In the genomic region with DNA sequence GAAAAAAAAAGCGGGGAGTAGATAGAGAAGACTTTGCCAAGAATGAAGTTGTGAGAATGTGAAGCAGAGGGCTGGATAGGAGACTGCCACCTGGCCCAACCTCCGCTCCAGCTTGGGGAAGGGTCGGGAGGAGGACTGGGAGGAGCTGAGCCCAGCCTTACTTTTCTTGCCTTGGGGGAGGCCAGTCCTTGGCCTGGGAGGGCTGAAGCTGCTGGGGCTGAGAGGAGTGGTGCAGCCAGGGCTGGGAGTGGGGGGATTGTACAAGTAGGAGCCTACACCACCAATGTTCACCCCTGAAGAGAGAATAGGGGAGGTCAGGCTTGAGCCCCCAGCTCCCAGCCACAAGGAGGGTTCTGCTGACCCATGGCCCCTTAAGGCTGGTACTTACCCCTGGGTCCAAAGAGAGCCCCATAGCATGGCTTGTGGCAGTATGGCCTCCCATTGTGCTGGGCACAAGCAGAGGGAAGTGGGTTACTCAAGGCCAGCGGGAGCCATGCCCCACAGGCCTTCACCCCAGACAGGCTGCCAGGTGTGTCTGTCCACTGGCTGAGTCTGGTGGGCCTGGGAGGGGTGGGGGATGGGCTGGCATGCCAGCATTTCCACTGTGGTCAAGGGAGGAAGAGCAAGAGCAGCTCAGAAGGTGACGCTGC, we compare ENCODE assay signal across 17 cellular contexts. TPM values are rescaled to one million over a fixed set of nuclear protein-coding genes. Genes with fewer than 3 reads are reported as not detected.
DNase-seq lines count a peak whose midpoint lies in the region; ATAC-seq and TF ChIP-seq lines count a peak whose summit lies in the region.
"Had no signal": no experiment of that assay in that cellular context is flagged by ENCODE, and none has a peak within 500 bp of the region (broad histone marks: within the 10 kb centered on the region; RNA-seq: fewer than 3 reads in every experiment).

No MANE protein-coding gene starts in this region.

- H3K27ac ChIP-seq in left ventricle myocardium inferior (replicated peaks) (peak overlapping the region; percentile 77), right cardiac atrium (ENCODE audit: low read length) (no peak overlapping the region), liver (ENCODE audit: low read depth in 1 of 2, low read length in 2 of 2) (peak overlapping the region; percentile 60 to 61)
- H3K27ac ChIP-seq: cardiac muscle cell had no signal

- peaks cover 25% of the 10 kb centered on the region for H3K4me1 ChIP-seq in left ventricle myocardium inferior
- H3K4me1 ChIP-seq in right cardiac atrium (ENCODE audit: control insufficient read depth, insufficient read depth, low read length), result peaks cover 4% of the 10 kb centered on the region
- peaks cover 5 to 30% (median 17%) of the 10 kb centered on the region in 4 donors for H3K4me1 ChIP-seq in liver (ENCODE audit: control insufficient read depth in 4 of 4, insufficient read depth in 4 of 4, low read length in 3 of 4)
- H3K4me1 ChIP-seq: Caco-2 had no signal

- no peak overlapping the region for H3K9ac ChIP-seq in liver (ENCODE audit: low read depth in 1 of 2, low read length in 2 of 2)

- no peak for ATAC-seq in right cardiac atrium
- ATAC-seq in T-cell (replicated peaks in 1 of 4), result no peak
- ATAC-seq in HG03565 (IDR thresholded peaks at IDR 0.05; ENCODE audit: unreplicated experiment), result no peak

- DNase-seq in left ventricle myocardium inferior (no peak), right cardiac atrium (no peak), T-cell (no peak), GDM1 (lab: John Stamatoyannopoulos, UW) (no peak), cortex of kidney (lab: John Stamatoyannopoulos, UW) (no peak), posterior cingulate gyrus (no peak)
- DNase-seq: Caco-2; NCI-H1694 treated with DMSO at 0.1 percent for 48 hours; NK-92 treated with Interleukin-12 subunit alpha and Interleukin-12 subunit beta, amount 100 ng/mL, for 24 hours; Right ventricle myocardium superior; T1000 had no signal

- H3K4me3 Mint-ChIP-seq in T-cell, result peak overlapping the region in 2 of 3 donors; percentile 41 to 53

- TF ChIP-seq RAD21 in liver (IDR thresholded peaks at IDR 0.05), result no peak

- H3K36me3 Mint-ChIP-seq in T-cell, result no peaks in the 10 kb centered on the region

- H3K9me3 Mint-ChIP-seq in T-cell, result no peaks in the 10 kb centered on the region

- H3K4me1 Mint-ChIP-seq in T-cell, result peaks cover 10 to 16% (median 13%) of the 10 kb centered on the region in 3 donors

- 88% methylated on average over 5 of the region's 5 CpGs for WGBS in right cardiac atrium
- 44% methylated on average over 5 of the region's 5 CpGs for WGBS in liver

- peaks cover 0 to 2% of the 10 kb centered on the region in 2 donors for H3K27me3 Mint-ChIP-seq in T-cell
- H3K27me3 Mint-ChIP-seq: activated CD4-positive, alpha-beta T cell treated with anti-CD3 and anti-CD28 coated beads for 36 hours had no signal

- no peaks in the 10 kb centered on the region for H3K36me3 ChIP-seq in left ventricle myocardium inferior
- H3K36me3 ChIP-seq in liver (ENCODE audit: control insufficient read depth in 4 of 4, insufficient read depth in 3 of 4, low read depth in 1 of 4, low read length in 3 of 4), result peaks cover 0 to 14% (median 6%) of the 10 kb centered on the region in 4 donors
- H3K36me3 ChIP-seq: cardiac muscle cell had no signal

- CTCF ChIA-PET in T-cell (lab: Charles Lee), result interaction anchor here in 1 of 2 donors (0.6 to 1.4 kb wide), 5 partner anchors 26 to 199 kb away, joined by 3 to 12 read pairs (median 6); a partner anchor contains a TSS

- H3K27me3 ChIP-seq in left ventricle myocardium inferior (ENCODE audit: low read depth) (no peaks in the 10 kb centered on the region), right cardiac atrium (ENCODE audit: control insufficient read depth, insufficient read depth) (no peaks in the 10 kb centered on the region), liver (ENCODE audit: control insufficient read depth in 4 of 4, insufficient read depth in 4 of 4, low read length in 3 of 4) (no peaks in the 10 kb centered on the region)

- H3K9me3 ChIP-seq in left ventricle myocardium inferior (replicated peaks), result no peaks in the 10 kb centered on the region
- no peaks in the 10 kb centered on the region for H3K9me3 ChIP-seq in right cardiac atrium (ENCODE audit: control insufficient read depth, low read length)
- H3K9me3 ChIP-seq in liver (ENCODE audit: control insufficient read depth in 4 of 4, low read length in 3 of 4), result no peaks in the 10 kb centered on the region
- H3K9me3 ChIP-seq: Caco-2 had no signal

- peak overlapping the region; percentile 69 for H3K4me3 ChIP-seq in left ventricle myocardium inferior
- H3K4me3 ChIP-seq in right cardiac atrium (ENCODE audit: low read length), result no peak overlapping the region
- H3K4me3 ChIP-seq in liver (ENCODE audit: low read depth in 1 of 3, low read length in 3 of 3), result peak overlapping the region in 1 of 3 donors; percentile 7

- intact Hi-C loops in left ventricle myocardium inferior (cut with micrococcal nuclease) (no loop called here), right cardiac atrium (cut with DNase I) (no loop called here), posterior cingulate gyrus (cut with DNase I) (no loop called here)

- H3K27ac Mint-ChIP-seq in T-cell, result peak overlapping the region in 1 of 2 donors; percentile 21
- H3K27ac Mint-ChIP-seq: activated CD4-positive, alpha-beta T cell treated with anti-CD3 and anti-CD28 coated beads for 36 hours had no signal

- POLR2A ChIA-PET in T-cell (lab: Charles Lee), result interaction anchor here in 1 of 2 donors (0.6 kb wide), 1 partner anchor 11 kb away, joined by 3 read pairs; no protein-coding TSS in a partner anchor

- no peak for TF ChIP-seq CTCF in left ventricle myocardium inferior (IDR thresholded peaks at IDR 0.05; ENCODE audit: borderline replicate concordance)
- TF ChIP-seq CTCF in liver (IDR thresholded peaks at IDR 0.05; ENCODE audit: low read depth, low read length, missing input control), result no peak

TF ChIP-seq in liver, 16 proteins besides CTCF, POLR2A, EP300 and RAD21 (continues in another document):
- TF ChIP-seq, protein P1, sequence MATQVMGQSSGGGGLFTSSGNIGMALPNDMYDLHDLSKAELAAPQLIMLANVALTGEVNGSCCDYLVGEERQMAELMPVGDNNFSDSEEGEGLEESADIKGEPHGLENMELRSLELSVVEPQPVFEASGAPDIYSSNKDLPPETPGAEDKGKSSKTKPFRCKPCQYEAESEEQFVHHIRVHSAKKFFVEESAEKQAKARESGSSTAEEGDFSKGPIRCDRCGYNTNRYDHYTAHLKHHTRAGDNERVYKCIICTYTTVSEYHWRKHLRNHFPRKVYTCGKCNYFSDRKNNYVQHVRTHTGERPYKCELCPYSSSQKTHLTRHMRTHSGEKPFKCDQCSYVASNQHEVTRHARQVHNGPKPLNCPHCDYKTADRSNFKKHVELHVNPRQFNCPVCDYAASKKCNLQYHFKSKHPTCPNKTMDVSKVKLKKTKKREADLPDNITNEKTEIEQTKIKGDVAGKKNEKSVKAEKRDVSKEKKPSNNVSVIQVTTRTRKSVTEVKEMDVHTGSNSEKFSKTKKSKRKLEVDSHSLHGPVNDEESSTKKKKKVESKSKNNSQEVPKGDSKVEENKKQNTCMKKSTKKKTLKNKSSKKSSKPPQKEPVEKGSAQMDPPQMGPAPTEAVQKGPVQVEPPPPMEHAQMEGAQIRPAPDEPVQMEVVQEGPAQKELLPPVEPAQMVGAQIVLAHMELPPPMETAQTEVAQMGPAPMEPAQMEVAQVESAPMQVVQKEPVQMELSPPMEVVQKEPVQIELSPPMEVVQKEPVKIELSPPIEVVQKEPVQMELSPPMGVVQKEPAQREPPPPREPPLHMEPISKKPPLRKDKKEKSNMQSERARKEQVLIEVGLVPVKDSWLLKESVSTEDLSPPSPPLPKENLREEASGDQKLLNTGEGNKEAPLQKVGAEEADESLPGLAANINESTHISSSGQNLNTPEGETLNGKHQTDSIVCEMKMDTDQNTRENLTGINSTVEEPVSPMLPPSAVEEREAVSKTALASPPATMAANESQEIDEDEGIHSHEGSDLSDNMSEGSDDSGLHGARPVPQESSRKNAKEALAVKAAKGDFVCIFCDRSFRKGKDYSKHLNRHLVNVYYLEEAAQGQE (IDR thresholded peaks at IDR 0.05), result no peak
- TF ChIP-seq, protein P2, sequence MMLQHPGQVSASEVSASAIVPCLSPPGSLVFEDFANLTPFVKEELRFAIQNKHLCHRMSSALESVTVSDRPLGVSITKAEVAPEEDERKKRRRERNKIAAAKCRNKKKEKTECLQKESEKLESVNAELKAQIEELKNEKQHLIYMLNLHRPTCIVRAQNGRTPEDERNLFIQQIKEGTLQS (IDR thresholded peaks at IDR 0.05), result peak; percentile 35
- TF ChIP-seq NR2F2 (IDR thresholded peaks at IDR 0.05), result no peak
- TF ChIP-seq JUND (IDR thresholded peaks at IDR 0.05), result no peak
- TF ChIP-seq, protein P3, sequence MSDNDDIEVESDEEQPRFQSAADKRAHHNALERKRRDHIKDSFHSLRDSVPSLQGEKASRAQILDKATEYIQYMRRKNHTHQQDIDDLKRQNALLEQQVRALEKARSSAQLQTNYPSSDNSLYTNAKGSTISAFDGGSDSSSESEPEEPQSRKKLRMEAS (IDR thresholded peaks at IDR 0.05), result peak; percentile 25
- TF ChIP-seq HNF4A (conservative IDR thresholded peaks at IDR 0.05), result peak; percentile 76 to 84
- TF ChIP-seq GABPA (IDR thresholded peaks at IDR 0.05 in 1 of 2, conservative IDR thresholded peaks at IDR 0.05 in 1 of 2), result no peak
- TF ChIP-seq TAF1 (conservative IDR thresholded peaks at IDR 0.05), result peak; percentile 14
- peak; percentile 62 for TF ChIP-seq SP1 (IDR thresholded peaks at IDR 0.05)
- peak; percentile 53 for TF ChIP-seq YY1 (IDR thresholded peaks at IDR 0.05)
- peak; percentile 93 to 97 for TF ChIP-seq RXRA (IDR thresholded peaks at IDR 0.05)
- peak; percentile 68 for TF ChIP-seq HNF4G (IDR thresholded peaks at IDR 0.05)
- TF ChIP-seq FOXA2 (IDR thresholded peaks at IDR 0.05), result no peak
- TF ChIP-seq FOXA1 (IDR thresholded peaks at IDR 0.05), result no peak
- no peak for TF ChIP-seq EGR1 (IDR thresholded peaks at IDR 0.05; ENCODE audit: low read depth in 2 of 2)

RNA-seq across cellular contexts. Expression of a gene that starts 1.1 kb away (rescaled TPM):
- total RNA-seq in left ventricle myocardium inferior, result 42.3 TPM
- total RNA-seq in right cardiac atrium, result 1 to 10 TPM; 1.5 to 3.4 (median 2.7) TPM
- polyA plus RNA-seq in right cardiac atrium, result 2.6 TPM
- total RNA-seq in T-cell, result 1 to 10 TPM; 1.3 to 4.2 (median 2.8) TPM
- 1 to 10 TPM; 1.1 to 1.6 TPM for total RNA-seq in liver
- polyA plus RNA-seq in liver, result 1 to 10 TPM; 3.2 to 9.5 TPM
- total RNA-seq: Caco-2 had no signal

RNA-seq across cellular contexts. Expression of a gene that starts 9.5 kb away (rescaled TPM):
- total RNA-seq in left ventricle myocardium inferior (not detected), right cardiac atrium (not detected), T-cell (not detected), liver (100 to 1,000 TPM; 143 to 495 TPM)
- polyA plus RNA-seq in right cardiac atrium (not detected), liver (100 to 1,000 TPM; 172 to 284 TPM)
- total RNA-seq: activated CD4-positive, alpha-beta T cell treated with anti-CD3 and anti-CD28 coated beads for 36 hours; Caco-2; cardiac muscle cell; posterior vena cava; Right ventricle myocardium superior; urinary bladder had no signal

Comparison
In these comparisons a context has a peak if more than half of its experiments do, and no peak if none do; other contexts are left out.
1. RNA of a gene that starts 9.5 kb away (total RNA-seq): 143 to 495 TPM in liver; not detected in left ventricle myocardium inferior (single experiment), not detected in right cardiac atrium and not detected in T-cell; every median in the first group is over 100 times any median in the second.